ENCODE assay signal across 8 cellular contexts in the genomic region with DNA sequence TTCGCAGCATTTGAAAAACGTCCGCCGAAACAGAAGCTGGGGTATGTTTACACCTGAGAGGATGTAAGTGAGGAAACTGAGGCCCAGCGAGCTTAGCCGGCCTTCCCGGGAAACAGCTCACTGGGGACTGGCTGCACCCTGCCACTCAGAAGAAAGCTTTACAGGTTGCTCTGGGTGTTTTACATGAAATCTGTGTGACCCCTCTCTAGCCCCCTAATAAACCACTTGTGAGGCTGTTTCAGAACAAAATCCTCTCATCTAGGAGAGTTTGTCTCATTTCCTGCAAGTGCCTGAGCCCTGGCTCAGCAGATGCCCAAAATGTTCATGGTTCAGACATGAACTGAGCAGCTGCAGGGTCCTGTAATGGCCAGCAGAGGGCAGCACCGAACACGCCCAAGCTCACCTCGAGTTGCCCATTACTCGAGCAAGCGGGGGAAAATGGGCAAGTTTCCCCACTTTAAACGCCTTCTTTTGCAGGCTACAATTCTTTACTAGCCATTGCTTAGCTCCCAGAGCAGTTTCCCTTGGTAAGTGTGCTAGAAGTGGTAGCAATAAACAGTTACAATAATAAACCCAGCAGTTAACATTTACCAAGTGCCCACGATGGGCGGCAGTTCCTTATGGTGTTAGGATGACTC.
DNase-seq lines count a peak whose midpoint lies in the region; ATAC-seq and TF ChIP-seq lines count a peak whose summit lies in the region.

No MANE protein-coding gene starts in this region.

- intact Hi-C loops in stomach (cut with DNase I; ENCODE audit: low total_unique reads), result loop anchor here (10.0 kb wide), 1 partner anchor 181 kb away; no protein-coding TSS in a partner anchor

- no peaks in the 10 kb centered on the region for H3F3A ChIP-seq in DOHH2 (ENCODE audit: control insufficient read depth, insufficient read depth)

- no peaks in the 10 kb centered on the region for H3K9me3 Mint-ChIP-seq in activated T-helper 17 cell treated with anti-CD3 and anti-CD28 coated beads, Interleukin-2, amount 50 U/mL, for 72 hours

- CTCF ChIA-PET in RWPE1 (lab: Yijun Ruan, JAX), result interaction anchor here (0.5 to 3.3 kb wide), 18 partner anchors 10 to 178 kb away, joined by 3 to 57 read pairs (median 4); no protein-coding TSS in a partner anchor

- peak; percentile 80 for ATAC-seq in activated T-helper 17 cell treated with anti-CD3 and anti-CD28 coated beads, Interleukin-2, amount 50 U/mL, for 72 hours (replicated peaks)

- H3K4me1 ChIP-seq in DOHH2 (ENCODE audit: control insufficient read depth, low read length) (no peaks in the 10 kb centered on the region), KMS-11 (ENCODE audit: low read depth, poor library complexity, severe bottlenecking) (no peaks in the 10 kb centered on the region), neutrophil (ENCODE audit: control insufficient read depth in 1 of 2, insufficient read depth in 1 of 2, low read depth in 1 of 2, low read length in 1 of 2) (peaks cover 7 to 8% of the 10 kb centered on the region in 2 experiments), stomach (peaks cover 21 to 43% (median 33%) of the 10 kb centered on the region in 4 donors)

- no peaks in the 10 kb centered on the region for H3K4me1 Mint-ChIP-seq in activated T-helper 17 cell treated with anti-CD3 and anti-CD28 coated beads, Interleukin-2, amount 50 U/mL, for 72 hours

- H3K36me3 ChIP-seq in DOHH2 (ENCODE audit: control insufficient read depth, low read length) (no peaks in the 10 kb centered on the region), KMS-11 (ENCODE audit: insufficient read depth) (no peaks in the 10 kb centered on the region), neutrophil (no peaks in the 10 kb centered on the region), stomach (no peaks in the 10 kb centered on the region)

- TF ChIP-seq CTCF in DOHH2 (IDR thresholded peaks at IDR 0.05; ENCODE audit: low read depth, low read length, poor library complexity, severe bottlenecking), result peak; percentile 95
- peak; percentile 96 for TF ChIP-seq CTCF in KMS-11 (conservative IDR thresholded peaks at IDR 0.05; ENCODE audit: low read depth, low read length)
- peak; percentile 94 for TF ChIP-seq CTCF in RWPE1 (conservative IDR thresholded peaks at IDR 0.05; ENCODE audit: low read depth)
- TF ChIP-seq CTCF in fibroblast of villous mesenchyme (IDR thresholded peaks at IDR 0.05; ENCODE audit: insufficient read depth, low read depth, low read length), result peak; percentile 98
- peak; percentile 97 for TF ChIP-seq CTCF in neutrophil (IDR thresholded peaks at IDR 0.05)
- peak in 6 of 7 experiments; percentile 89 to 100 (median 99) for TF ChIP-seq CTCF in stomach (IDR thresholded peaks at IDR 0.05)

- H2AFZ ChIP-seq in KMS-11 (ENCODE audit: low read depth), result peak overlapping the region; percentile 51; the same call in 1 of the 2 replicates

- H3K79me2 ChIP-seq in DOHH2 (ENCODE audit: control insufficient read depth, low read length), result no peaks in the 10 kb centered on the region
- H3K79me2 ChIP-seq in KMS-11 (ENCODE audit: insufficient read depth, low read depth), result no peaks in the 10 kb centered on the region

- H4K20me1 ChIP-seq in DOHH2 (ENCODE audit: control insufficient read depth, insufficient read depth, low read depth, low read length) (no peaks in the 10 kb centered on the region), KMS-11 (ENCODE audit: insufficient read depth) (no peaks in the 10 kb centered on the region)

- H3K27ac ChIP-seq in DOHH2 (ENCODE audit: low read depth, low read length), result no peak overlapping the region
- no peak overlapping the region for H3K27ac ChIP-seq in KMS-11
- H3K27ac ChIP-seq in RWPE1, result no peak overlapping the region
- no peak overlapping the region for H3K27ac ChIP-seq in neutrophil
- peak overlapping the region in 4 of 5 donors; percentile 51 to 78 (median 68) for H3K27ac ChIP-seq in stomach

- no peak for TF ChIP-seq EP300 in stomach (IDR thresholded peaks at IDR 0.05)

- no peaks in the 10 kb centered on the region for H3K36me3 Mint-ChIP-seq in activated T-helper 17 cell treated with anti-CD3 and anti-CD28 coated beads, Interleukin-2, amount 50 U/mL, for 72 hours (ENCODE audit: low read depth)

- H3K9me2 ChIP-seq in DOHH2 (replicated peaks; ENCODE audit: control insufficient read depth, low read length), result no peaks in the 10 kb centered on the region

- no peak overlapping the region for H3K9ac ChIP-seq in KMS-11

- H3K9me3 ChIP-seq in DOHH2 (ENCODE audit: control insufficient read depth, insufficient read depth, low read length), result no peaks in the 10 kb centered on the region
- H3K9me3 ChIP-seq in neutrophil, result no peaks in the 10 kb centered on the region
- H3K9me3 ChIP-seq in stomach, result no peaks in the 10 kb centered on the region

- H3K27me3 ChIP-seq in DOHH2 (ENCODE audit: control insufficient read depth, low read length), result no peaks in the 10 kb centered on the region
- peaks cover 2% of the 10 kb centered on the region; the same call in 1 of the 2 replicates for H3K27me3 ChIP-seq in KMS-11 (ENCODE audit: insufficient read depth, low read depth)
- peaks cover 30% of the 10 kb centered on the region for H3K27me3 ChIP-seq in neutrophil
- no peaks in the 10 kb centered on the region for H3K27me3 ChIP-seq in stomach

- POLR2A ChIA-PET in RWPE1 (lab: Yijun Ruan, JAX; ENCODE audit: low non-redundant PET), result no interaction called here

- no peak overlapping the region for H3K4me3 ChIP-seq in DOHH2 (ENCODE audit: low read length)
- no peak overlapping the region for H3K4me3 ChIP-seq in KMS-11 (IDR thresholded peaks at IDR 0.05; ENCODE audit: insufficient read depth, low read depth, low read length)
- H3K4me3 ChIP-seq in fibroblast of villous mesenchyme (ENCODE audit: low read depth, low read length), result no peak overlapping the region
- no peak overlapping the region for H3K4me3 ChIP-seq in neutrophil (ENCODE audit: low read depth in 1 of 2, low read length in 1 of 2)
- H3K4me3 ChIP-seq in stomach, result no peak overlapping the region

- H3K4me3 Mint-ChIP-seq in activated T-helper 17 cell treated with anti-CD3 and anti-CD28 coated beads, Interleukin-2, amount 50 U/mL, for 72 hours, result no peak overlapping the region

- no peak overlapping the region for H3K27ac Mint-ChIP-seq in activated T-helper 17 cell treated with anti-CD3 and anti-CD28 coated beads, Interleukin-2, amount 50 U/mL, for 72 hours

- no peak overlapping the region for H3K4me2 ChIP-seq in DOHH2 (ENCODE audit: low read length)
- H3K4me2 ChIP-seq in KMS-11, result no peak overlapping the region

- no peak for TF ChIP-seq POLR2A in stomach (IDR thresholded peaks at IDR 0.05)

- WGBS in stomach, 5 donors, result 32 to 41% (median 33%) methylated on average over 15 of the region's 15 CpGs

- no peaks in the 10 kb centered on the region for H3K27me3 Mint-ChIP-seq in activated T-helper 17 cell treated with anti-CD3 and anti-CD28 coated beads, Interleukin-2, amount 50 U/mL, for 72 hours

- DNase-seq in RWPE1 (ENCODE audit: low spot score) (peak; percentile 58), fibroblast of villous mesenchyme (ENCODE audit: low read depth) (peak; percentile 77), stomach (peak; percentile 87), epidermal melanocyte (ENCODE audit: insufficient read length, low spot score) (no peak)

Comparison
In these comparisons a context has a peak if more than half of its experiments do, and no peak if none do; other contexts are left out.
1. H3K27ac ChIP-seq: peak in stomach (4 of 5); none in DOHH2 (single experiment), KMS-11 (single experiment), RWPE1 (single experiment) and neutrophil (single experiment).
2. Peak in every context shown above with its lines, with median percentiles within 50 percentile points of each other: CTCF ChIP-seq.